ENCODE assay signal across 8 cellular contexts in the genomic region with DNA sequence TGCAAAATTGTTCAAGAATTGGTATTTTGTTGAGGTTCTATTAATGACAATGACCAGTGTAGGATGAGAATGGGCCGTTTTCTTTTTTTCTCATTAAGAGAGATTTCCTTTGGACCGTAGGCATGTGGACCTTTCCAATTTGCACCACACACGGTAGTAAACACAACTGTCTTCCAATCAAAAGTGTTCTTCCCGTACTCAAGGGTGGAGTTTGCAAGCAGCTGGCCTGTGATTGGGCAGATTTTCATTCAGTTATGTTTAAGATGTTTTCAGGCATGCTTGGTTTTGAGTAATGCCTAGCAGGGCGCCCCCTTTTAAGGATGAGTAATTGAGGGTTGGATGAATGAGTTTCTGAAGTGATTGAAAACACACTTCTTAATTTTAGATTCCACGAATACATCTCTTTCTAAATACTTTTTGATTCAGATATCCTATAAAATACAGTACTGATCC. TPM values are rescaled to one million over a fixed set of nuclear protein-coding genes. Genes with fewer than 3 reads are reported as not detected.
DNase-seq lines count a peak whose midpoint lies in the region; ATAC-seq, FAIRE-seq and TF ChIP-seq lines count a peak whose summit lies in the region.

No MANE protein-coding gene starts in this region.

- in situ Hi-C loops in K562 (cut with MboI) = no loop called here

- no peak overlapping the region for H3K27ac ChIP-seq in K562 (ENCODE audit: extremely low read depth, low read depth, low read length)

- no peak for TF ChIP-seq RAD21 in K562 (CRISPR knock-in tag; conservative IDR thresholded peaks at IDR 0.05 in 1 of 2, IDR thresholded peaks at IDR 0.05 in 1 of 2)

- peaks cover 71% of the 10 kb centered on the region for H3K79me2 ChIP-seq in K562 (ENCODE audit: control insufficient read depth, insufficient read depth, low read length)

- H3K9me3 ChIP-seq in K562 (replicated peaks; ENCODE audit: control insufficient read depth, insufficient read depth, low read depth, low read length) = peaks cover 5% of the 10 kb centered on the region

- peak overlapping the region; percentile 96 for H3K4me3 ChIP-seq in K562

- H3K27me3 ChIP-seq in K562 (ENCODE audit: control insufficient read depth in 2 of 2, insufficient read depth in 2 of 2, low read length in 2 of 2) = no peaks in the 10 kb centered on the region

- no TSS peak for BruUV-seq in K562 (replicated peaks; lab: Mats Ljungman, UMichigan)

- WGBS in K562 (ENCODE audit: insufficient coverage, low coverage, missing lambda C conversion rate) = 1% methylated on average over 6 of the region's 6 CpGs

- H3K9ac ChIP-seq in K562 (ENCODE audit: insufficient read depth in 1 of 2, low read depth in 2 of 2, low read length in 2 of 2) = 0 out of 4 replicates have a peak overlapping the region, but pooled peaks of 1 of the 2 experiments have one; percentile 97

- H3K4me1 ChIP-seq in K562 (replicated peaks in 1 of 2; ENCODE audit: control insufficient read depth in 2 of 2, insufficient read depth in 2 of 2, low read length in 2 of 2) = peaks cover 10 to 19% of the 10 kb centered on the region in 2 experiments; a peak in 4 of 5 replicates

- POLR2A ChIA-PET in K562 (lab: Yijun Ruan, JAX) = interaction anchor here (0.6 to 10.3 kb wide), 15 partner anchors 8 to 177 kb away, joined by 3 to 416 read pairs (median 3); a partner anchor contains a TSS

- peak overlapping the region; percentile 84 for H3K4me2 ChIP-seq in K562 (ENCODE audit: insufficient read depth, low read length)

- intact Hi-C loops in K562 (cut with micrococcal nuclease) = loop anchor here (2.0 to 5.0 kb wide), 2 partner anchors 56 to 173 kb away; no protein-coding TSS in a partner anchor

- DNase-seq in A172 (ENCODE audit: low spot score) = peak; percentile 88
- peak; percentile 64 to 92 (median 76) for DNase-seq in K562 (ENCODE audit: extremely low read depth in 1 of 4, low spot score in 3 of 4)
- peak; percentile 71 for DNase-seq in iPS-NIHi7 (ENCODE audit: extremely low spot score)
- peak; percentile 71 for DNase-seq in stimulated activated CD4-positive, alpha-beta T cell treated with anti-CD3 and anti-CD28 coated beads, Interleukin-4, amount 100 ng/mL, for 24 hours
- DNase-seq in cortex of kidney (lab: John Stamatoyannopoulos, UW) = no peak

- H2AFZ ChIP-seq in K562 (ENCODE audit: low read depth, low read length) = no peak overlapping the region

- TF ChIP-seq POLR2A in K562 (conservative IDR thresholded peaks at IDR 0.05) = no peak

- CTCF ChIA-PET in K562 (lab: Yijun Ruan, JAX; ENCODE audit: low intra/inter-chr PET ratio) = no interaction called here

- no peak for TF ChIP-seq EP300 in K562 (IDR thresholded peaks at IDR 0.05; ENCODE audit: low read length)

- FAIRE-seq in K562 (lab: Jason Lieb, UNC) = peak; percentile 98

- peaks cover 7% of the 10 kb centered on the region; the same call in 1 of the 3 replicates for H3K36me3 ChIP-seq in K562 (ENCODE audit: control insufficient read depth, insufficient read depth, low read length)

- H4K20me1 ChIP-seq in K562 (replicated peaks; ENCODE audit: control insufficient read depth, insufficient read depth, low read length) = peaks cover 20% of the 10 kb centered on the region

- peak; percentile 41 for ATAC-seq in GM18499 (IDR thresholded peaks at IDR 0.05; ENCODE audit: insufficient read depth, unreplicated experiment)
- peak; percentile 36 for ATAC-seq in HG03469 (IDR thresholded peaks at IDR 0.05; ENCODE audit: unreplicated experiment)
- peak; percentile 60 for ATAC-seq in SK-N-SH treated with all-trans-retinoic acid at 6 μM for 48 hours
- ATAC-seq in K562 = peak; percentile 79

- peak in 2 of 3 experiments; percentile 25 to 40; a peak in 2 of 6 replicates for TF ChIP-seq CTCF in K562 (IDR thresholded peaks at IDR 0.05 in 2 of 3, conservative IDR thresholded peaks at IDR 0.05 in 1 of 3; ENCODE audit: insufficient read depth in 2 of 3, low read depth in 1 of 3, low read length in 3 of 3)

- H3K9me1 ChIP-seq in K562 (ENCODE audit: control insufficient read depth, insufficient read depth, low read length) = no peaks in the 10 kb centered on the region

TF ChIP-seq in SK-N-SH treated with all-trans-retinoic acid at 6 μM for 48 hours, 23 proteins besides CTCF, POLR2A, EP300 and RAD21 (continues in another document):
- TF ChIP-seq BACH2 (CRISPR knock-in tag; IDR thresholded peaks at IDR 0.05; ENCODE audit: borderline replicate concordance) = no peak

TF ChIP-seq in K562, 482 proteins besides CTCF, POLR2A, EP300 and RAD21 (continues in another document):
- TF ChIP-seq, protein P1, sequence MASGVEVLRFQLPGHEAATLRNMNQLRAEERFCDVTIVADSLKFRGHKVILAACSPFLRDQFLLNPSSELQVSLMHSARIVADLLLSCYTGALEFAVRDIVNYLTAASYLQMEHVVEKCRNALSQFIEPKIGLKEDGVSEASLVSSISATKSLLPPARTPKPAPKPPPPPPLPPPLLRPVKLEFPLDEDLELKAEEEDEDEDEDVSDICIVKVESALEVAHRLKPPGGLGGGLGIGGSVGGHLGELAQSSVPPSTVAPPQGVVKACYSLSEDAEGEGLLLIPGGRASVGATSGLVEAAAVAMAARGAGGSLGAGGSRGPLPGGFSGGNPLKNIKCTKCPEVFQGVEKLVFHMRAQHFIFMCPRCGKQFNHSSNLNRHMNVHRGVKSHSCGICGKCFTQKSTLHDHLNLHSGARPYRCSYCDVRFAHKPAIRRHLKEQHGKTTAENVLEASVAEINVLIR (CRISPR knock-in tag; IDR thresholded peaks at IDR 0.05) = no peak
- no peak for TF ChIP-seq SRSF3 (IDR thresholded peaks at IDR 0.05; ENCODE audit: insufficient read depth, low read length)

RNA-seq across cellular contexts. Expression of a gene that starts 2.5 kb away (rescaled TPM):
- total RNA-seq in A172 (2014; rRNA removed; shearing (Covaris generic)) = 45.5 and 50.5 TPM in 2 replicates
- 130 and 189 TPM in 2 replicates for total RNA-seq in K562 (2011; cell fraction: chromatin; rRNA removed; ENCODE audit: low replicate concordance)
- total RNA-seq in K562 (2011; cell fraction: nucleolus; rRNA removed) = 54.5 and 69.0 TPM in 2 replicates
- 74.8 and 83.1 TPM in 2 replicates for total RNA-seq in K562 (2011; cell fraction: nucleoplasm; rRNA removed)
- total RNA-seq in K562 (2014; rRNA removed) (34.5 and 38.0 TPM in 2 replicates), K562 (2014; rRNA removed; fragmentation: Illumina TruSeq; extraction: Trizol) (51.6 and 65.4 TPM in 2 replicates), K562 (2015; rRNA removed; fragmentation: Illumina TruSeq; extraction: Trizol) (48.8 and 51.2 TPM in 2 replicates), K562 (2021) (54.8 and 62.7 TPM in 2 replicates)
- polyA plus RNA-seq in K562 (2011; rRNA removed) (41.9 and 49.6 TPM in 2 replicates), K562 (2014; fragmentation: Illumina TruSeq; extraction: Trizol) (61.8 and 62.8 TPM in 2 replicates), K562 (2014; fragmentation: Nextera tagmentation; extraction: Ambion mirVana) (10 to 100 TPM; 13.8 to 15.0 TPM), K562 (2014; rRNA removed) (38.3 and 40.4 TPM in 2 replicates)
- polyA plus RNA-seq in K562 (2011; cell fraction: cytosol; rRNA removed) = 18.9 and 27.7 TPM in 2 replicates
- polyA plus RNA-seq in K562 (2011; cell fraction: nucleus; rRNA removed) = 44.4 and 52.8 TPM in 2 replicates
- polyA plus RNA-seq in K562 (2012) = 40.9 and 44.5 TPM in 2 replicates
- polyA minus RNA-seq in K562 (2011; rRNA and poly(A)+ RNA removed) = 95.2 and 126 TPM in 2 replicates
- 49.3 and 51.5 TPM in 2 replicates for polyA minus RNA-seq in K562 (2011; cell fraction: cytosol; rRNA and poly(A)+ RNA removed)
- polyA minus RNA-seq in K562 (2011; cell fraction: nucleus; rRNA and poly(A)+ RNA removed) = 22.1 and 37.5 TPM in 2 replicates

RNA-seq across cellular contexts. Expression of a gene that starts 16.9 kb away (rescaled TPM):
- total RNA-seq in A172 (2014; rRNA removed; shearing (Covaris generic)) = 25.4 and 30.7 TPM in 2 replicates
- total RNA-seq in K562 (2011; cell fraction: chromatin; rRNA removed; ENCODE audit: low replicate concordance) = 66.4 and 73.2 TPM in 2 replicates
- 47.4 and 56.7 TPM in 2 replicates for total RNA-seq in K562 (2011; cell fraction: nucleolus; rRNA removed)
- total RNA-seq in K562 (2011; cell fraction: nucleoplasm; rRNA removed) = 59.0 and 85.2 TPM in 2 replicates
- total RNA-seq in K562 (2014; rRNA removed) (27.8 and 32.3 TPM in 2 replicates), K562 (2014; rRNA removed; fragmentation: Illumina TruSeq; extraction: Trizol) (21.6 and 22.0 TPM in 2 replicates), K562 (2015; rRNA removed; fragmentation: Illumina TruSeq; extraction: Trizol) (24.2 and 24.4 TPM in 2 replicates), K562 (2021) (34.6 and 38.5 TPM in 2 replicates)
- polyA plus RNA-seq in K562 (2011; rRNA removed) (29.8 and 35.4 TPM in 2 replicates), K562 (2014; fragmentation: Illumina TruSeq; extraction: Trizol) (30.0 and 37.3 TPM in 2 replicates), K562 (2014; fragmentation: Nextera tagmentation; extraction: Ambion mirVana) (10 to 100 TPM in 1 of 2 experiments, 1 to 10 TPM in 1; 9.7 to 11.1 TPM), K562 (2014; rRNA removed) (24.1 and 25.2 TPM in 2 replicates)
- 30.8 and 34.3 TPM in 2 replicates for polyA plus RNA-seq in K562 (2011; cell fraction: cytosol; rRNA removed)
- polyA plus RNA-seq in K562 (2011; cell fraction: nucleus; rRNA removed) = 50.4 and 51.1 TPM in 2 replicates
- polyA plus RNA-seq in K562 (2012) = 27.2 and 33.5 TPM in 2 replicates
- 34.5 and 38.7 TPM in 2 replicates for polyA minus RNA-seq in K562 (2011; rRNA and poly(A)+ RNA removed)
- polyA minus RNA-seq in K562 (2011; cell fraction: cytosol; rRNA and poly(A)+ RNA removed) = 23.4 and 24.0 TPM in 2 replicates
- 16.0 and 25.7 TPM in 2 replicates for polyA minus RNA-seq in K562 (2011; cell fraction: nucleus; rRNA and poly(A)+ RNA removed)

RNA-seq across cellular contexts. Expression of a gene that starts 23.3 kb away (rescaled TPM):
- total RNA-seq in A172 (2014; rRNA removed; shearing (Covaris generic)) = 24.8 and 25.4 TPM in 2 replicates
- total RNA-seq in K562 (2011; cell fraction: chromatin; rRNA removed; ENCODE audit: low replicate concordance) = 53.6 and 67.9 TPM in 2 replicates
- 36.5 and 42.0 TPM in 2 replicates for total RNA-seq in K562 (2011; cell fraction: nucleolus; rRNA removed)
- 44.7 and 47.3 TPM in 2 replicates for total RNA-seq in K562 (2011; cell fraction: nucleoplasm; rRNA removed)
- 19.1 and 19.5 TPM in 2 replicates for total RNA-seq in K562 (2014; rRNA removed)
- total RNA-seq in K562 (2014; rRNA removed; fragmentation: Illumina TruSeq; extraction: Trizol) = 32.3 and 41.4 TPM in 2 replicates
- total RNA-seq in K562 (2015; rRNA removed; fragmentation: Illumina TruSeq; extraction: Trizol) = 22.5 and 23.1 TPM in 2 replicates
- 18.2 and 19.6 TPM in 2 replicates for total RNA-seq in K562 (2021)
- polyA plus RNA-seq in K562 (2011; rRNA removed) = 62.1 and 63.7 TPM in 2 replicates
- polyA plus RNA-seq in K562 (2011; cell fraction: cytosol; rRNA removed) = 20.8 and 34.2 TPM in 2 replicates
- polyA plus RNA-seq in K562 (2011; cell fraction: nucleus; rRNA removed) = 28.3 and 39.5 TPM in 2 replicates
- polyA plus RNA-seq in K562 (2012) = 16.0 and 26.9 TPM in 2 replicates
- polyA plus RNA-seq in K562 (2014; fragmentation: Illumina TruSeq; extraction: Trizol) = 30.1 and 31.9 TPM in 2 replicates
- 10 to 100 TPM; 32.2 to 50.4 TPM for polyA plus RNA-seq in K562 (2014; fragmentation: Nextera tagmentation; extraction: Ambion mirVana)
- 25.7 and 29.3 TPM in 2 replicates for polyA plus RNA-seq in K562 (2014; rRNA removed)
- 36.9 and 39.8 TPM in 2 replicates for polyA minus RNA-seq in K562 (2011; rRNA and poly(A)+ RNA removed)
- 11.8 and 15.7 TPM in 2 replicates for polyA minus RNA-seq in K562 (2011; cell fraction: cytosol; rRNA and poly(A)+ RNA removed)
- 16.7 and 32.9 TPM in 2 replicates for polyA minus RNA-seq in K562 (2011; cell fraction: nucleus; rRNA and poly(A)+ RNA removed)
